In genomic region chr11:23590909-23591308, GRCh38 we compare ENCODE assay signal across 22 cellular contexts.
"Had no signal": no experiment of that assay in that cellular context is flagged by ENCODE, and none has a peak within 500 bp of the region (broad histone marks: within the 10 kb centered on the region; RNA-seq: fewer than 3 reads in every experiment).

No MANE protein-coding gene starts in this region.

- H3K36me3 ChIP-seq: SJSA1 had no signal

- H3K27me3 ChIP-seq: SJSA1 had no signal

- H3K9me3 ChIP-seq: SJSA1 had no signal

- H3K4me3 ChIP-seq: K562, SJSA1 had no signal

- H3K9ac ChIP-seq: KMS-11 had no signal

- ATAC-seq: K562 had no signal

- H3K27ac ChIP-seq: HL-60, KMS-11, SJSA1 had no signal

- H3K4me2 ChIP-seq: KMS-11 had no signal

- FAIRE-seq: HTR-8/SVneo, K562, RCC 7860 had no signal

- H3K4me1 ChIP-seq: SJSA1 had no signal

- DNase-seq: Kasumi-1, MM.1S, NCI-H1092 treated with DMSO at 0.1 percent for 48 hours, NCI-H1417, NCI-H1436 treated with DMSO at 0.1 percent for 48 hours, NCI-H1694, NCI-H1930, NCI-H2081, NCI-H2171, NCI-H226, NCI-H524, NCI-H526 treated with DMSO at 0.1 percent for 48 hours, NCI-H774, Right ventricle myocardium superior, RPMI8226, SIG-M5 had no signal
